Comparison of ENCODE assay signal across 1 cellular context in the genomic region with DNA sequence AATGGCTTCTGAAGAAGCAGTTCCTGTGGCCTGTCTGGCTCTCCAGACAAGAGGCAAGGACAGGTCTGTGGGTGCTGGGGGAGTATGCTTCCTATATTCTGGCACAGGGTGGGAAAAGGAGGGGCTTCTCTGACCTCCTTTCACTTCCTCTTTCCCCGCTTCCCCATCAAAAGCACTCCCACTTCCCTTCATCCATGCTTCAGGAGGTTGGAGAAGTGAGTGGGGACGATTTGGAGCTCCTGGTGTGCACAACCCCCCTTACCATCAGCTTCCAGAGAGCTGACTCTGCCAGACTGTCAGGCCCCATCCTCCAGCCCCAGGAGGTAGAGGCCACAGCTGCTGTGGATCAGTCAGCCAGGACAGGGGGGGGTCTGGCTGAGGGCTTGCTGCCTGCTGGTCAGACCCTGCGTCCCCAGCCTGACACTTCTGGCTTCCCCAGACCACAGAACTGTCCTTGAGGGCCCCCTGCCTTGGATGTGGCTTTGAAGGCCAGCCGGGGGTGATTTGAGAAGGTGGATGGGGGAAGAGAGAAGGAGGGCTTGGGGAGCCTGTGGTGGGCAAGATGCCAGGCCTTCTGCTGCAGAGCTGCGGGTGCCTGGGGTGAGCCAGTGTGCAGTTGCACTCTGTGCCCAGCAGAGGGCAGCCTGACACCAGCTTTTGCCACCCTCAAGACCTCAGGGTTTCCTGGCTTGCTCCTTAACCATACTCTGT.
A peak's percentile ranks its signal among the peaks of the same experiment; 100 is the strongest.
TF ChIP-seq lines count a peak whose summit lies in the region.

No MANE protein-coding gene starts in this region.

TF ChIP-seq in HepG2, 621 proteins besides CTCF, POLR2A, EP300 and RAD21 (continues in another document):
- TF ChIP-seq ZNF841 (CRISPR knock-in tag; IDR thresholded peaks at IDR 0.05; ENCODE audit: borderline replicate concordance): no peak
- TF ChIP-seq PRMT3 (CRISPR knock-in tag; IDR thresholded peaks at IDR 0.05; ENCODE audit: borderline replicate concordance, low read depth): no peak
- TF ChIP-seq, protein P1, sequence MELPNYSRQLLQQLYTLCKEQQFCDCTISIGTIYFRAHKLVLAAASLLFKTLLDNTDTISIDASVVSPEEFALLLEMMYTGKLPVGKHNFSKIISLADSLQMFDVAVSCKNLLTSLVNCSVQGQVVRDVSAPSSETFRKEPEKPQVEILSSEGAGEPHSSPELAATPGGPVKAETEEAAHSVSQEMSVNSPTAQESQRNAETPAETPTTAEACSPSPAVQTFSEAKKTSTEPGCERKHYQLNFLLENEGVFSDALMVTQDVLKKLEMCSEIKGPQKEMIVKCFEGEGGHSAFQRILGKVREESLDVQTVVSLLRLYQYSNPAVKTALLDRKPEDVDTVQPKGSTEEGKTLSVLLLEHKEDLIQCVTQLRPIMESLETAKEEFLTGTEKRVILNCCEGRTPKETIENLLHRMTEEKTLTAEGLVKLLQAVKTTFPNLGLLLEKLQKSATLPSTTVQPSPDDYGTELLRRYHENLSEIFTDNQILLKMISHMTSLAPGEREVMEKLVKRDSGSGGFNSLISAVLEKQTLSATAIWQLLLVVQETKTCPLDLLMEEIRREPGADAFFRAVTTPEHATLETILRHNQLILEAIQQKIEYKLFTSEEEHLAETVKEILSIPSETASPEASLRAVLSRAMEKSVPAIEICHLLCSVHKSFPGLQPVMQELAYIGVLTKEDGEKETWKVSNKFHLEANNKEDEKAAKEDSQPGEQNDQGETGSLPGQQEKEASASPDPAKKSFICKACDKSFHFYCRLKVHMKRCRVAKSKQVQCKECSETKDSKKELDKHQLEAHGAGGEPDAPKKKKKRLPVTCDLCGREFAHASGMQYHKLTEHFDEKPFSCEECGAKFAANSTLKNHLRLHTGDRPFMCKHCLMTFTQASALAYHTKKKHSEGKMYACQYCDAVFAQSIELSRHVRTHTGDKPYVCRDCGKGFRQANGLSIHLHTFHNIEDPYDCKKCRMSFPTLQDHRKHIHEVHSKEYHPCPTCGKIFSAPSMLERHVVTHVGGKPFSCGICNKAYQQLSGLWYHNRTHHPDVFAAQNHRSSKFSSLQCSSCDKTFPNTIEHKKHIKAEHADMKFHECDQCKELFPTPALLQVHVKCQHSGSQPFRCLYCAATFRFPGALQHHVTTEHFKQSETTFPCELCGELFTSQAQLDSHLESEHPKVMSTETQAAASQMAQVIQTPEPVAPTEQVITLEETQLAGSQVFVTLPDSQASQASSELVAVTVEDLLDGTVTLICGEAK (IDR thresholded peaks at IDR 0.05): no peak
- TF ChIP-seq, protein P1 (CRISPR knock-in tag; IDR thresholded peaks at IDR 0.05): no peak
- TF ChIP-seq GATAD1 (CRISPR knock-in tag; IDR thresholded peaks at IDR 0.05): no peak
- TF ChIP-seq, protein P2, sequence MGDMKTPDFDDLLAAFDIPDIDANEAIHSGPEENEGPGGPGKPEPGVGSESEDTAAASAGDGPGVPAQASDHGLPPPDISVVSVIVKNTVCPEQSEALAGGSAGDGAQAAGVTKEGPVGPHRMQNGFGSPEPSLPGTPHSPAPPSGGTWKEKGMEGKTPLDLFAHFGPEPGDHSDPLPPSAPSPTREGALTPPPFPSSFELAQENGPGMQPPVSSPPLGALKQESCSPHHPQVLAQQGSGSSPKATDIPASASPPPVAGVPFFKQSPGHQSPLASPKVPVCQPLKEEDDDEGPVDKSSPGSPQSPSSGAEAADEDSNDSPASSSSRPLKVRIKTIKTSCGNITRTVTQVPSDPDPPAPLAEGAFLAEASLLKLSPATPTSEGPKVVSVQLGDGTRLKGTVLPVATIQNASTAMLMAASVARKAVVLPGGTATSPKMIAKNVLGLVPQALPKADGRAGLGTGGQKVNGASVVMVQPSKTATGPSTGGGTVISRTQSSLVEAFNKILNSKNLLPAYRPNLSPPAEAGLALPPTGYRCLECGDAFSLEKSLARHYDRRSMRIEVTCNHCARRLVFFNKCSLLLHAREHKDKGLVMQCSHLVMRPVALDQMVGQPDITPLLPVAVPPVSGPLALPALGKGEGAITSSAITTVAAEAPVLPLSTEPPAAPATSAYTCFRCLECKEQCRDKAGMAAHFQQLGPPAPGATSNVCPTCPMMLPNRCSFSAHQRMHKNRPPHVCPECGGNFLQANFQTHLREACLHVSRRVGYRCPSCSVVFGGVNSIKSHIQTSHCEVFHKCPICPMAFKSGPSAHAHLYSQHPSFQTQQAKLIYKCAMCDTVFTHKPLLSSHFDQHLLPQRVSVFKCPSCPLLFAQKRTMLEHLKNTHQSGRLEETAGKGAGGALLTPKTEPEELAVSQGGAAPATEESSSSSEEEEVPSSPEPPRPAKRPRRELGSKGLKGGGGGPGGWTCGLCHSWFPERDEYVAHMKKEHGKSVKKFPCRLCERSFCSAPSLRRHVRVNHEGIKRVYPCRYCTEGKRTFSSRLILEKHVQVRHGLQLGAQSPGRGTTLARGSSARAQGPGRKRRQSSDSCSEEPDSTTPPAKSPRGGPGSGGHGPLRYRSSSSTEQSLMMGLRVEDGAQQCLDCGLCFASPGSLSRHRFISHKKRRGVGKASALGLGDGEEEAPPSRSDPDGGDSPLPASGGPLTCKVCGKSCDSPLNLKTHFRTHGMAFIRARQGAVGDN (CRISPR knock-in tag; IDR thresholded peaks at IDR 0.05): peak; percentile 40
- TF ChIP-seq ZNF251 (CRISPR knock-in tag; IDR thresholded peaks at IDR 0.05): no peak
- TF ChIP-seq ZNF788 (CRISPR knock-in tag; IDR thresholded peaks at IDR 0.05; ENCODE audit: borderline replicate concordance): 0 out of 2 replicates have a peak, but pooled peaks have one; percentile 26
- no peak for TF ChIP-seq NR2F2 (IDR thresholded peaks at IDR 0.05; ENCODE audit: borderline replicate concordance, low read depth)
- TF ChIP-seq, protein P3, sequence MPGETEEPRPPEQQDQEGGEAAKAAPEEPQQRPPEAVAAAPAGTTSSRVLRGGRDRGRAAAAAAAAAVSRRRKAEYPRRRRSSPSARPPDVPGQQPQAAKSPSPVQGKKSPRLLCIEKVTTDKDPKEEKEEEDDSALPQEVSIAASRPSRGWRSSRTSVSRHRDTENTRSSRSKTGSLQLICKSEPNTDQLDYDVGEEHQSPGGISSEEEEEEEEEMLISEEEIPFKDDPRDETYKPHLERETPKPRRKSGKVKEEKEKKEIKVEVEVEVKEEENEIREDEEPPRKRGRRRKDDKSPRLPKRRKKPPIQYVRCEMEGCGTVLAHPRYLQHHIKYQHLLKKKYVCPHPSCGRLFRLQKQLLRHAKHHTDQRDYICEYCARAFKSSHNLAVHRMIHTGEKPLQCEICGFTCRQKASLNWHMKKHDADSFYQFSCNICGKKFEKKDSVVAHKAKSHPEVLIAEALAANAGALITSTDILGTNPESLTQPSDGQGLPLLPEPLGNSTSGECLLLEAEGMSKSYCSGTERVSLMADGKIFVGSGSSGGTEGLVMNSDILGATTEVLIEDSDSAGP (CRISPR knock-in tag; IDR thresholded peaks at IDR 0.05; ENCODE audit: borderline replicate concordance): peak; percentile 32; the same call in 1 of the 2 replicates
- peak; percentile 28; the same call in 1 of the 2 replicates for TF ChIP-seq ZNF350 (CRISPR knock-in tag; IDR thresholded peaks at IDR 0.05; ENCODE audit: borderline replicate concordance, low read depth)
- no peak for TF ChIP-seq CHD4 (IDR thresholded peaks at IDR 0.05; ENCODE audit: borderline replicate concordance, low read length)
- no peak for TF ChIP-seq MXD4 (CRISPR knock-in tag; IDR thresholded peaks at IDR 0.05)
- no peak for TF ChIP-seq CBX1 (IDR thresholded peaks at IDR 0.05; ENCODE audit: low read depth)
- TF ChIP-seq ZSCAN31 (CRISPR knock-in tag; IDR thresholded peaks at IDR 0.05; ENCODE audit: low read depth): 0 out of 2 replicates have a peak, but pooled peaks have one; percentile 28
- no peak for TF ChIP-seq MIXL1 (CRISPR knock-in tag; IDR thresholded peaks at IDR 0.05)
- no peak for TF ChIP-seq CBX5 (CRISPR knock-in tag; IDR thresholded peaks at IDR 0.05; ENCODE audit: borderline replicate concordance)
- no peak for TF ChIP-seq ZNF878 (CRISPR knock-in tag; IDR thresholded peaks at IDR 0.05)
- TF ChIP-seq ZFP90 (CRISPR knock-in tag; IDR thresholded peaks at IDR 0.05; ENCODE audit: borderline replicate concordance): no peak
- TF ChIP-seq ZNF547 (CRISPR knock-in tag; IDR thresholded peaks at IDR 0.05): no peak
- TF ChIP-seq TEAD3 (CRISPR knock-in tag; optimal IDR thresholded peaks at IDR 0.05; ENCODE audit: borderline replicate concordance): no peak
- TF ChIP-seq, protein P4, sequence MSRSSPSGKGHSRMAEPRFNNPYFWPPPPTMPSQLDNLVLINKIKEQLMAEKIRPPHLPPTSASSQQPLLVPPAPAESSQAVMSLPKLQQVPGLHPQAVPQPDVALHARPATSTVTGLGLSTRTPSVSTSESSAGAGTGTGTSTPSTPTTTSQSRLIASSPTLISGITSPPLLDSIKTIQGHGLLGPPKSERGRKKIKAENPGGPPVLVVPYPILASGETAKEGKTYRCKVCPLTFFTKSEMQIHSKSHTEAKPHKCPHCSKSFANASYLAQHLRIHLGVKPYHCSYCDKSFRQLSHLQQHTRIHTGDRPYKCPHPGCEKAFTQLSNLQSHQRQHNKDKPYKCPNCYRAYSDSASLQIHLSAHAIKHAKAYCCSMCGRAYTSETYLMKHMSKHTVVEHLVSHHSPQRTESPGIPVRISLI (CRISPR knock-in tag; IDR thresholded peaks at IDR 0.05; ENCODE audit: borderline replicate concordance): no peak
- TF ChIP-seq KLF11 (CRISPR knock-in tag; IDR thresholded peaks at IDR 0.05): no peak
- TF ChIP-seq REXO4 (CRISPR knock-in tag; IDR thresholded peaks at IDR 0.05; ENCODE audit: borderline replicate concordance): no peak
- TF ChIP-seq MYNN (CRISPR knock-in tag; IDR thresholded peaks at IDR 0.05; ENCODE audit: low read depth): no peak
- TF ChIP-seq XRCC5 (optimal IDR thresholded peaks at IDR 0.05; ENCODE audit: low read length): peak; percentile 74
- no peak for TF ChIP-seq HNRNPL (IDR thresholded peaks at IDR 0.05; ENCODE audit: low read depth, low read length)
- no peak for TF ChIP-seq SMAD1 (CRISPR knock-in tag; IDR thresholded peaks at IDR 0.05; ENCODE audit: borderline replicate concordance, low read depth)
- no peak for TF ChIP-seq PITX1 (CRISPR knock-in tag; IDR thresholded peaks at IDR 0.05)
- TF ChIP-seq, protein P5, sequence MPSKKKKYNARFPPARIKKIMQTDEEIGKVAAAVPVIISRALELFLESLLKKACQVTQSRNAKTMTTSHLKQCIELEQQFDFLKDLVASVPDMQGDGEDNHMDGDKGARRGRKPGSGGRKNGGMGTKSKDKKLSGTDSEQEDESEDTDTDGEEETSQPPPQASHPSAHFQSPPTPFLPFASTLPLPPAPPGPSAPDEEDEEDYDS (CRISPR knock-in tag; IDR thresholded peaks at IDR 0.05): no peak
- 0 out of 2 replicates have a peak, but pooled peaks have one; percentile 10 for TF ChIP-seq MYC (CRISPR knock-in tag; IDR thresholded peaks at IDR 0.05; ENCODE audit: borderline replicate concordance)
- TF ChIP-seq SCMH1 (CRISPR knock-in tag; IDR thresholded peaks at IDR 0.05; ENCODE audit: borderline replicate concordance): no peak
- TF ChIP-seq ZNF557 (CRISPR knock-in tag; IDR thresholded peaks at IDR 0.05): no peak
- TF ChIP-seq ZNF430 (CRISPR knock-in tag; IDR thresholded peaks at IDR 0.05): no peak
- no peak for TF ChIP-seq CCAR2 (optimal IDR thresholded peaks at IDR 0.05; ENCODE audit: low read depth, low read length)
- no peak for TF ChIP-seq RARG (CRISPR knock-in tag; IDR thresholded peaks at IDR 0.05; ENCODE audit: low read depth)
- TF ChIP-seq HIVEP1 (CRISPR knock-in tag; IDR thresholded peaks at IDR 0.05): no peak
- TF ChIP-seq ZNF7 (CRISPR knock-in tag; IDR thresholded peaks at IDR 0.05): no peak
- TF ChIP-seq YEATS4 (CRISPR knock-in tag; IDR thresholded peaks at IDR 0.05; ENCODE audit: borderline replicate concordance): no peak
- TF ChIP-seq MXI1 (IDR thresholded peaks at IDR 0.05; ENCODE audit: borderline replicate concordance, low read depth, low read length): no peak; the same call in 2 of the 3 replicates
- no peak for TF ChIP-seq ZNF724P (CRISPR knock-in tag; IDR thresholded peaks at IDR 0.05; ENCODE audit: borderline replicate concordance)
- no peak for TF ChIP-seq EZH2 (conservative IDR thresholded peaks at IDR 0.05; ENCODE audit: low read depth, low read length)
- TF ChIP-seq, protein P6, sequence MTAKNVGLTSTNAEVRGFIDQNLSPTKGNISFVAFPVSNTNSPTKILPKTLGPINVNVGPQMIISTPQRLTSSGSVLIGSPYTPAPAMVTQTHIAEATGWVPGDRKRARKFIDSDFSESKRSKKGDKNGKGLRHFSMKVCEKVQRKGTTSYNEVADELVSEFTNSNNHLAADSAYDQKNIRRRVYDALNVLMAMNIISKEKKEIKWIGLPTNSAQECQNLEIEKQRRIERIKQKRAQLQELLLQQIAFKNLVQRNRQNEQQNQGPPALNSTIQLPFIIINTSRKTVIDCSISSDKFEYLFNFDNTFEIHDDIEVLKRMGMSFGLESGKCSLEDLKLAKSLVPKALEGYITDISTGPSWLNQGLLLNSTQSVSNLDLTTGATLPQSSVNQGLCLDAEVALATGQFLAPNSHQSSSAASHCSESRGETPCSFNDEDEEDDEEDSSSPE (CRISPR knock-in tag; IDR thresholded peaks at IDR 0.05): no peak
